Comparison of ENCODE assay signal across 22 cellular contexts in genomic region chr6:160260283-160261119, GRCh38. TPM values are rescaled to one million over a fixed set of nuclear protein-coding genes. Genes with fewer than 3 reads are reported as not detected.
DNase-seq lines count a peak whose midpoint lies in the region; ATAC-seq and TF ChIP-seq lines count a peak whose summit lies in the region.
"Had no signal": no experiment of that assay in that cellular context is flagged by ENCODE, and none has a peak within 500 bp of the region (broad histone marks: within the 10 kb centered on the region; RNA-seq: fewer than 3 reads in every experiment).

No MANE protein-coding gene starts in this region.

- ATAC-seq in GM19468 (IDR thresholded peaks at IDR 0.05; ENCODE audit: extremely low read depth, unreplicated experiment) (peak; percentile 53), PC-3 (peak; percentile 55), GM18868 (IDR thresholded peaks at IDR 0.05; ENCODE audit: unreplicated experiment) (no peak)
- ATAC-seq: CD8-positive, alpha-beta T cell had no signal

- DNase-seq in Calu3, result peak; percentile 47
- DNase-seq in PC-3, result peak; percentile 37
- no peak for DNase-seq in mesendoderm
- DNase-seq in DMS153 (lab: John Stamatoyannopoulos, UW), result no peak
- no peak for DNase-seq in DMS 273 (lab: John Stamatoyannopoulos, UW; ENCODE audit: unreplicated experiment)
- DNase-seq: activated CD4-positive, alpha-beta T cell treated with anti-CD3 and anti-CD28 coated beads for 48 hours; activated naive CD4-positive, alpha-beta T cell treated with anti-CD3 and anti-CD28 coated beads, Interleukin-2, amount 50 U/mL, for 16 hours; brain microvascular endothelial cell; CD8-positive, alpha-beta T cell; IMR-90; MV-4-11; NCI-H526; stimulated activated CD4-positive, alpha-beta T cell treated with anti-CD3 and anti-CD28 coated beads, Interleukin-1b, Interleukin-23, amount 100 ng/mL, for 48 hours had no signal

- no peaks in the 10 kb centered on the region for H4K20me1 ChIP-seq in PC-3 (ENCODE audit: low read length)

- H3K27me3 ChIP-seq in PC-3 (ENCODE audit: low read length), result no peaks in the 10 kb centered on the region
- H3K27me3 ChIP-seq in mesendoderm (ENCODE audit: insufficient read depth, low read length, poor library complexity), result no peaks in the 10 kb centered on the region
- H3K27me3 ChIP-seq: brain microvascular endothelial cell, neural progenitor cell, vagina had no signal

- no peaks in the 10 kb centered on the region for H3K27me3 Mint-ChIP-seq in Calu3 (ENCODE audit: unreplicated experiment)

- no peaks in the 10 kb centered on the region for H3K9me3 Mint-ChIP-seq in Calu3 (ENCODE audit: low read depth, unreplicated experiment)
- H3K9me3 Mint-ChIP-seq: CD8-positive, alpha-beta T cell; neural progenitor cell had no signal

- peaks cover 46% of the 10 kb centered on the region for H3K4me1 Mint-ChIP-seq in Calu3 (ENCODE audit: low read depth, unreplicated experiment)

- no peak overlapping the region for H2BK5ac ChIP-seq in mesendoderm (ENCODE audit: low read length)

- H3K9me2 ChIP-seq in PC-3 (replicated peaks; ENCODE audit: low read length), result no peaks in the 10 kb centered on the region

- H2AFZ ChIP-seq in PC-3 (ENCODE audit: low read length), result no peak overlapping the region
- H2AFZ ChIP-seq: neural progenitor cell had no signal

- H3K9ac ChIP-seq in PC-3 (ENCODE audit: low read length) (no peak overlapping the region), mesendoderm (ENCODE audit: low read length) (no peak overlapping the region)
- H3K9ac ChIP-seq: neural progenitor cell had no signal

- H3K27ac Mint-ChIP-seq in Calu3 (ENCODE audit: unreplicated experiment), result no peak overlapping the region
- H3K27ac Mint-ChIP-seq: CD8-positive, alpha-beta T cell had no signal

- CTCF ChIA-PET in Calu3 (lab: Charles Lee), result interaction anchor here (0.9 kb wide), 1 partner anchor 39 kb away, joined by 3 read pairs; no protein-coding TSS in a partner anchor
- CTCF ChIA-PET in PC-3 (lab: Charles Lee), result no interaction called here

- no peaks in the 10 kb centered on the region for H3K79me2 ChIP-seq in PC-3 (ENCODE audit: low read length)
- no peaks in the 10 kb centered on the region for H3K79me2 ChIP-seq in mesendoderm (ENCODE audit: control insufficient read depth, insufficient read depth, low read length)

- no peak overlapping the region for H3K4me3 ChIP-seq in PC-3 (ENCODE audit: low read length)
- no peak overlapping the region for H3K4me3 ChIP-seq in mesodermal cell (ENCODE audit: extremely low read depth, insufficient read depth, low read length, poor library complexity, severe bottlenecking)
- no peak overlapping the region for H3K4me3 ChIP-seq in mesendoderm (ENCODE audit: low read length)
- H3K4me3 ChIP-seq: neural progenitor cell, vagina had no signal

- H2BK120ac ChIP-seq in mesendoderm (ENCODE audit: low read depth, low read length), result no peak overlapping the region

- 91 to 93% methylated on average over 15 to 17 of the region's 19 CpGs for WGBS in mesodermal cell (ENCODE audit: insufficient coverage in 2 of 2), 2 experiments
- WGBS in mesendoderm (ENCODE audit: extremely low coverage, insufficient coverage, low lambda C conversion rate), result no CpG with 5 or more reads among the region's 19 CpGs

- H3K36me3 Mint-ChIP-seq in Calu3 (ENCODE audit: insufficient read depth, unreplicated experiment), result no peaks in the 10 kb centered on the region
- H3K36me3 Mint-ChIP-seq: CD8-positive, alpha-beta T cell; neural progenitor cell had no signal

- H3K36me3 ChIP-seq in PC-3 (ENCODE audit: low read depth, low read length), result no peaks in the 10 kb centered on the region
- H3K36me3 ChIP-seq in mesodermal cell (ENCODE audit: control insufficient read depth, insufficient read depth, low read length), result no peaks in the 10 kb centered on the region
- no peaks in the 10 kb centered on the region for H3K36me3 ChIP-seq in mesendoderm (ENCODE audit: control insufficient read depth, insufficient read depth, low read length)
- H3K36me3 ChIP-seq: brain microvascular endothelial cell, neural progenitor cell, vagina had no signal

- H3K9me3 ChIP-seq in PC-3 (ENCODE audit: low read length), result no peaks in the 10 kb centered on the region
- no peaks in the 10 kb centered on the region for H3K9me3 ChIP-seq in mesodermal cell (ENCODE audit: control insufficient read depth, low read length)
- H3K9me3 ChIP-seq: vagina had no signal

- intact Hi-C loops in Calu3 (cut with micrococcal nuclease; ENCODE audit: unreplicated experiment), result no loop called here
- intact Hi-C loops in PC-3 (cut with micrococcal nuclease), result no loop called here

- no peaks in the 10 kb centered on the region for H3K79me1 ChIP-seq in mesendoderm (ENCODE audit: low read length)

- no peak overlapping the region for H3K4ac ChIP-seq in mesendoderm (ENCODE audit: low read depth, low read length)

- no peak overlapping the region for H3K56ac ChIP-seq in mesendoderm (ENCODE audit: low read length)

- peaks cover 18% of the 10 kb centered on the region for H3K4me1 ChIP-seq in PC-3 (ENCODE audit: insufficient read depth, low read length)
- peaks cover 19% of the 10 kb centered on the region for H3K4me1 ChIP-seq in mesodermal cell (ENCODE audit: control insufficient read depth, insufficient read depth, low read length, poor library complexity, severe bottlenecking)
- peaks cover 4% of the 10 kb centered on the region for H3K4me1 ChIP-seq in mesendoderm (ENCODE audit: control insufficient read depth, low read depth, low read length)
- H3K4me1 ChIP-seq: neural progenitor cell, vagina had no signal

- TF ChIP-seq CTCF in Calu3 (IDR thresholded peaks at IDR 0.05; ENCODE audit: unreplicated experiment) (no peak), PC-3 (conservative IDR thresholded peaks at IDR 0.05; ENCODE audit: low read depth, low read length) (no peak)

- H3K23ac ChIP-seq in mesendoderm (ENCODE audit: low read length), result no peak overlapping the region

- H4K5ac ChIP-seq in mesendoderm (ENCODE audit: low read length), result no peak overlapping the region

- no peak overlapping the region for H3K18ac ChIP-seq in mesendoderm (ENCODE audit: low read length)

- H2BK15ac ChIP-seq in mesendoderm (replicated peaks; ENCODE audit: low read depth), result no peak overlapping the region

- H3K4me2 ChIP-seq in PC-3 (ENCODE audit: low read length), result no peak overlapping the region
- no peak overlapping the region for H3K4me2 ChIP-seq in mesendoderm (ENCODE audit: low read length)
- H3K4me2 ChIP-seq: neural progenitor cell had no signal

- no peak overlapping the region for H3K4me3 Mint-ChIP-seq in Calu3 (ENCODE audit: low read depth, unreplicated experiment)
- H3K4me3 Mint-ChIP-seq: CD8-positive, alpha-beta T cell; neural progenitor cell had no signal

- BruUV-seq in Calu3 (replicated peaks; lab: Mats Ljungman, UMichigan) (no TSS peak), PC-3 (replicated peaks; lab: Mats Ljungman, UMichigan) (no TSS peak)

- POLR2A ChIA-PET in PC-3 (lab: Charles Lee; ENCODE audit: unreplicated experiment), result no interaction called here

- no peak overlapping the region for H4K8ac ChIP-seq in mesendoderm (ENCODE audit: low read depth, low read length)

- H3F3A ChIP-seq in PC-3 (ENCODE audit: low read length, unreplicated experiment), result no peaks in the 10 kb centered on the region

- no peak overlapping the region for H2AK5ac ChIP-seq in mesendoderm (ENCODE audit: low read length)

- H3K27ac ChIP-seq in PC-3 (ENCODE audit: low read length) (no peak overlapping the region), mesodermal cell (ENCODE audit: low read depth, low read length, severe bottlenecking) (peak overlapping the region; percentile 83), mesendoderm (ENCODE audit: low read depth, low read length) (no peak overlapping the region)
- H3K27ac ChIP-seq: brain microvascular endothelial cell, neural progenitor cell, vagina had no signal

RNA-seq across cellular contexts. Expression of gene SLC22A2, which starts 1.9 kb away (rescaled TPM):
- total RNA-seq in Calu3 (2022), result not detected in 2 replicates
- not detected in 2 replicates for total RNA-seq in PC-3 (2014; rRNA removed)
- 0.52 TPM for polyA plus RNA-seq in mesodermal cell (2013, experiment 1 of 2)
- polyA plus RNA-seq in mesodermal cell (2013, experiment 2 of 2), result 0.86 TPM
- polyA plus RNA-seq in mesendoderm (2013, experiment 1 of 2), result 2.3 TPM
- polyA plus RNA-seq in mesendoderm (2013, experiment 2 of 2), result 2.2 TPM
- total RNA-seq: CD8-positive, alpha-beta T cell; glomerular endothelial cell; IMR-90; lung microvascular endothelial cell; OCI-LY7; subcutaneous adipose tissue; vagina had no signal
- polyA plus RNA-seq: IMR-90 had no signal

Comparison
In these comparisons a context has a peak if more than half of its experiments do, and no peak if none do; other contexts are left out.
1. DNase-seq: peak in Calu3 (single experiment) and PC-3 (single experiment); none in mesendoderm (single experiment), DMS153 (single experiment) and DMS 273 (single experiment).